In the genomic region with DNA sequence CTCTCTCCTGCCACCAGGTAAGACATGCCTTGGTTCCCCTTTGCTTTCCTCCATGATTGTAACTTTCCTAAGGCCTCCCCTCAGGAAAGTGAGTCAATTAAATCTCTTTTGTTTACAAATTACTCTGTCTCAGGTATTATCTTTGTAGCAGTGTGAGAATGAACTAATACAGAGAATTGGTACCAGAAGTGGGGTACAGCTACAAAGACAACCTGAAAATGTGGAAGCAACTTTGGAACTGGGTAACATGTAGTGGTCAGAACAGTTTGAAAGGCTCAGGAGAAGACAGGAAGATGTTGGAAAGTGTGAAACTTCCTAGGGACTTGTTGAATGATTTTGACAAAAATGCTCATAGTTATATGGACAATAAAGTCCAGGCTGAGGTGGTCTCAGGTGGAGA, we compare ENCODE assay signal across 31 cellular contexts.
DNase-seq lines count a peak whose midpoint lies in the region; ATAC-seq, FAIRE-seq and TF ChIP-seq lines count a peak whose summit lies in the region.
"Had no signal": no experiment of that assay in that cellular context is flagged by ENCODE, and none has a peak within 500 bp of the region (broad histone marks: within the 10 kb centered on the region; RNA-seq: fewer than 3 reads in every experiment).

No MANE protein-coding gene starts in this region.

- no peak overlapping the region for H3K18ac ChIP-seq in neuronal stem cell (ENCODE audit: low read length)

- H3K79me1 ChIP-seq in neuronal stem cell (ENCODE audit: low read depth, low read length) = no peaks in the 10 kb centered on the region

- H3K9me3 ChIP-seq in HEK293 (ENCODE audit: control insufficient read depth, insufficient read depth, low read depth, low read length) (no peaks in the 10 kb centered on the region), K562 (replicated peaks; ENCODE audit: control insufficient read depth, insufficient read depth, low read depth, low read length) (no peaks in the 10 kb centered on the region), neuronal stem cell (replicated peaks in 1 of 2; ENCODE audit: control insufficient read depth in 2 of 2, insufficient read depth in 1 of 2, low read depth in 1 of 2, low read length in 2 of 2) (no peaks in the 10 kb centered on the region)
- H3K9me3 ChIP-seq: BE2C, Caco-2 had no signal

- no peak for FAIRE-seq in K562 (lab: Jason Lieb, UNC)
- FAIRE-seq: A204.1, A549, D721Med had no signal

- in situ Hi-C loops in K562 (cut with MboI) = loop anchor here (25.0 kb wide), 1 partner anchor 739 kb away; a partner anchor contains a TSS

- H2AK5ac ChIP-seq in neuronal stem cell (ENCODE audit: low read depth, low read length) = no peak overlapping the region

- no peak for TF ChIP-seq CTCF in HEK293 (tag by site-specific recombination; IDR thresholded peaks at IDR 0.05)
- TF ChIP-seq CTCF in K562 (IDR thresholded peaks at IDR 0.05 in 2 of 3, conservative IDR thresholded peaks at IDR 0.05 in 1 of 3; ENCODE audit: insufficient read depth in 2 of 3, low read depth in 1 of 3, low read length in 3 of 3) = no peak

- no peak overlapping the region for H4K91ac ChIP-seq in neuronal stem cell (ENCODE audit: low read depth, low read length, poor library complexity)

- POLR2A ChIA-PET in HEK293 (lab: Yijun Ruan, JAX) = no interaction called here
- POLR2A ChIA-PET in K562 (lab: Yijun Ruan, JAX) = no interaction called here

- no peaks in the 10 kb centered on the region for H4K20me1 ChIP-seq in K562 (replicated peaks; ENCODE audit: control insufficient read depth, insufficient read depth, low read length)
- H4K20me1 ChIP-seq: BLaER1; BLaER1 treated with 17β-estradiol and CSF1 and Interleukin-3, amounts not matched to agents 10 nM and 100 nM had no signal

- no peak overlapping the region for H3K4me3 ChIP-seq in HEK293 (ENCODE audit: low read depth, low read length)
- no peak overlapping the region for H3K4me3 ChIP-seq in K562
- H3K4me3 ChIP-seq in neuronal stem cell (ENCODE audit: low read length in 2 of 2) = no peak overlapping the region
- H3K4me3 ChIP-seq: A549; BLaER1; BLaER1 treated with 17β-estradiol and CSF1 and Interleukin-3, amounts not matched to agents 10 nM and 100 nM had no signal

- no peaks in the 10 kb centered on the region for H3K9me1 ChIP-seq in K562 (ENCODE audit: control insufficient read depth, insufficient read depth, low read length)

- no peak for ATAC-seq in K562
- ATAC-seq: A549; CD8-positive, alpha-beta T cell had no signal

- no peak overlapping the region for H4K8ac ChIP-seq in neuronal stem cell (ENCODE audit: low read depth, low read length)

- H3K4ac ChIP-seq in neuronal stem cell (ENCODE audit: low read length) = no peak overlapping the region

- no TSS peak for BruUV-seq in K562 (replicated peaks; lab: Mats Ljungman, UMichigan)

- no peak overlapping the region for H3K14ac ChIP-seq in neuronal stem cell (ENCODE audit: low read length)

- H3K36me3 ChIP-seq in HEK293 (ENCODE audit: control insufficient read depth in 2 of 2, insufficient read depth in 1 of 2, low read length in 2 of 2) (no peaks in the 10 kb centered on the region), K562 (ENCODE audit: control insufficient read depth, insufficient read depth, low read length) (no peaks in the 10 kb centered on the region), neuronal stem cell (replicated peaks in 1 of 2; ENCODE audit: control insufficient read depth in 2 of 2, insufficient read depth in 2 of 2, low read length in 2 of 2) (no peaks in the 10 kb centered on the region)
- H3K36me3 ChIP-seq: BE2C; BLaER1; BLaER1 treated with 17β-estradiol and CSF1 and Interleukin-3, amounts not matched to agents 10 nM and 100 nM had no signal

- intact Hi-C loops in K562 (cut with micrococcal nuclease) = no loop called here

- TF ChIP-seq POLR2A in K562 (conservative IDR thresholded peaks at IDR 0.05) = no peak

- CTCF ChIA-PET in HEK293 (lab: Yijun Ruan, JAX) = no interaction called here
- CTCF ChIA-PET in K562 (lab: Yijun Ruan, JAX; ENCODE audit: low intra/inter-chr PET ratio) = no interaction called here

- no peak for TF ChIP-seq EP300 in K562 (IDR thresholded peaks at IDR 0.05; ENCODE audit: low read length)

- no peak overlapping the region for H2BK15ac ChIP-seq in neuronal stem cell (ENCODE audit: low read length)

- no peak for DNase-seq in K562 (ENCODE audit: extremely low read depth in 1 of 4, low spot score in 3 of 4)
- no peak for DNase-seq in neuronal stem cell (ENCODE audit: low spot score)
- no peak for DNase-seq in central memory CD4-positive, alpha-beta T cell
- DNase-seq: 8988T; ACHN; AML-193; BE2C; C1 segment of cervical spinal cord; Caco-2; Calu3; CD4-positive, alpha-beta memory T cell; CD4-positive, alpha-beta T cell; CD4-positive, CD25-positive, alpha-beta regulatory T cell; CD8-positive, alpha-beta memory T cell; CD8-positive, alpha-beta T cell; COR-L47; DMS 273 treated with DMSO at 0.1 percent for 48 hours; DMS153; DMS53; DMS79; DMS79 treated with DMSO at 0.1 percent for 48 hours; DND-41; EL had no signal

- no peak overlapping the region for H3K27ac ChIP-seq in HEK293 (ENCODE audit: extremely low read depth, low read depth, low read length)
- no peak overlapping the region for H3K27ac ChIP-seq in K562 (ENCODE audit: extremely low read depth, low read depth, low read length)
- H3K27ac ChIP-seq in neuronal stem cell (replicated peaks; ENCODE audit: low read length) = no peak overlapping the region
- H3K27ac ChIP-seq: 22Rv1; A549; BLaER1; BLaER1 treated with 17β-estradiol and CSF1 and Interleukin-3, amounts not matched to agents 10 nM and 100 nM; C4-2B had no signal

- H3K9ac ChIP-seq in K562 (ENCODE audit: insufficient read depth in 1 of 2, low read depth in 2 of 2, low read length in 2 of 2) (no peak overlapping the region), neuronal stem cell (ENCODE audit: low read depth, low read length, poor library complexity) (no peak overlapping the region)
- H3K9ac ChIP-seq: BLaER1; BLaER1 treated with 17β-estradiol and CSF1 and Interleukin-3, amounts not matched to agents 10 nM and 100 nM had no signal

- H2AFZ ChIP-seq in K562 (ENCODE audit: low read depth, low read length) (no peak overlapping the region), neuronal stem cell (ENCODE audit: low read length) (no peak overlapping the region)

- no peak overlapping the region for H2BK12ac ChIP-seq in neuronal stem cell (ENCODE audit: low read length)

- no peaks in the 10 kb centered on the region for H3K27me3 ChIP-seq in K562 (ENCODE audit: control insufficient read depth in 2 of 2, insufficient read depth in 2 of 2, low read length in 2 of 2)
- H3K27me3 ChIP-seq in neuronal stem cell (ENCODE audit: control insufficient read depth in 3 of 3, insufficient read depth in 3 of 3, low read depth in 1 of 3, low read length in 3 of 3) = no peaks in the 10 kb centered on the region
- H3K27me3 ChIP-seq: BE2C; BLaER1; BLaER1 treated with 17β-estradiol and CSF1 and Interleukin-3, amounts not matched to agents 10 nM and 100 nM had no signal

- no peak overlapping the region for H3K23ac ChIP-seq in neuronal stem cell (ENCODE audit: low read depth, low read length, poor library complexity)

- no peaks in the 10 kb centered on the region for H3K79me2 ChIP-seq in K562 (ENCODE audit: control insufficient read depth, insufficient read depth, low read length)

- H3K4me1 ChIP-seq in HEK293 (ENCODE audit: control insufficient read depth, insufficient read depth, low read length) (no peaks in the 10 kb centered on the region), K562 (replicated peaks in 1 of 2; ENCODE audit: control insufficient read depth in 2 of 2, insufficient read depth in 2 of 2, low read length in 2 of 2) (no peaks in the 10 kb centered on the region), neuronal stem cell (ENCODE audit: control insufficient read depth in 2 of 2, insufficient read depth in 1 of 2, low read depth in 1 of 2, low read length in 2 of 2) (no peaks in the 10 kb centered on the region)
- H3K4me1 ChIP-seq: A549, BE2C, BLaER1, Caco-2 had no signal

- no peak for TF ChIP-seq RAD21 in K562 (CRISPR knock-in tag; conservative IDR thresholded peaks at IDR 0.05 in 1 of 2, IDR thresholded peaks at IDR 0.05 in 1 of 2)

- H2BK5ac ChIP-seq in neuronal stem cell (ENCODE audit: low read length) = no peak overlapping the region

- H3K4me2 ChIP-seq in K562 (ENCODE audit: insufficient read depth, low read length) = no peak overlapping the region
- no peak overlapping the region for H3K4me2 ChIP-seq in neuronal stem cell (ENCODE audit: insufficient read depth, low read length, poor library complexity, severe bottlenecking)
- H3K4me2 ChIP-seq: A549; BLaER1; BLaER1 treated with 17β-estradiol and CSF1 and Interleukin-3, amounts not matched to agents 10 nM and 100 nM had no signal

- no peak overlapping the region for H2BK120ac ChIP-seq in neuronal stem cell (ENCODE audit: low read depth, low read length)

TF ChIP-seq in HEK293, 187 proteins besides CTCF, POLR2A, EP300 and RAD21:
- TF ChIP-seq, protein P1, sequence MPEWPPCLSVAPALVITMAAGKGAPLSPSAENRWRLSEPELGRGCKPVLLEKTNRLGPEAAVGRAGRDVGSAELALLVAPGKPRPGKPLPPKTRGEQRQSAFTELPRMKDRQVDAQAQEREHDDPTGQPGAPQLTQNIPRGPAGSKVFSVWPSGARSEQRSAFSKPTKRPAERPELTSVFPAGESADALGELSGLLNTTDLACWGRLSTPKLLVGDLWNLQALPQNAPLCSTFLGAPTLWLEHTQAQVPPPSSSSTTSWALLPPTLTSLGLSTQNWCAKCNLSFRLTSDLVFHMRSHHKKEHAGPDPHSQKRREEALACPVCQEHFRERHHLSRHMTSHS (tag by site-specific recombination; IDR thresholded peaks at IDR 0.05) = no peak
- TF ChIP-seq ZNF707 (tag by site-specific recombination; IDR thresholded peaks at IDR 0.05) = peak; percentile 80

TF ChIP-seq in K562, 482 proteins besides CTCF, POLR2A, EP300 and RAD21:
- TF ChIP-seq RHOXF2B (CRISPR knock-in tag; conservative IDR thresholded peaks at IDR 0.05) = no peak
- TF ChIP-seq ZNF707 (CRISPR knock-in tag; conservative IDR thresholded peaks at IDR 0.05) = peak; percentile 89
